8 cellular contexts compared by ENCODE assay signal in genomic region chr19:49534632-49535385, GRCh38. TPM values are rescaled to one million over a fixed set of nuclear protein-coding genes. Genes with fewer than 3 reads are reported as not detected.
DNase-seq lines count a peak whose midpoint lies in the region; ATAC-seq, FAIRE-seq and TF ChIP-seq lines count a peak whose summit lies in the region.

No MANE protein-coding gene starts in this region.

- peak overlapping the region; percentile 84 for H3K4me3 Mint-ChIP-seq in Calu3 (ENCODE audit: low read depth, unreplicated experiment)
- H3K4me3 Mint-ChIP-seq in astrocyte (ENCODE audit: unreplicated experiment): peak overlapping the region; percentile 82
- peak overlapping the region; percentile 81 for H3K4me3 Mint-ChIP-seq in nephron progenitor cell

- no peak for FAIRE-seq in astrocyte (lab: Jason Lieb, UNC)

- H3K27ac Mint-ChIP-seq in Calu3 (ENCODE audit: unreplicated experiment) (peak overlapping the region; percentile 33), astrocyte (ENCODE audit: unreplicated experiment) (peak overlapping the region; percentile 41), nephron progenitor cell (no peak overlapping the region)

- no peaks in the 10 kb centered on the region for H3K36me3 ChIP-seq in KOPT-K1 (ENCODE audit: insufficient read depth, low read length)
- peaks cover 26% of the 10 kb centered on the region for H3K36me3 ChIP-seq in astrocyte (ENCODE audit: insufficient read depth, low read length)

- no peaks in the 10 kb centered on the region for H3K9me3 ChIP-seq in KOPT-K1 (ENCODE audit: insufficient read depth, low read length, poor library complexity, severe bottlenecking)
- H3K9me3 ChIP-seq in astrocyte (ENCODE audit: insufficient read depth, low read depth, low read length): no peaks in the 10 kb centered on the region

- intact Hi-C loops in Calu3 (cut with micrococcal nuclease; ENCODE audit: unreplicated experiment): no loop called here

- peak overlapping the region; percentile 89 for H3K4me2 ChIP-seq in astrocyte (ENCODE audit: low read length)

- H3K27me3 Mint-ChIP-seq in Calu3 (ENCODE audit: unreplicated experiment) (peaks cover 16% of the 10 kb centered on the region), astrocyte (ENCODE audit: low read depth, unreplicated experiment) (no peaks in the 10 kb centered on the region), nephron progenitor cell (ENCODE audit: low read depth, poor library complexity) (peaks cover 14% of the 10 kb centered on the region)

- ATAC-seq in HG03354 (IDR thresholded peaks at IDR 0.05; ENCODE audit: poor library complexity, severe bottlenecking, unreplicated experiment) (no peak), GM18517 (IDR thresholded peaks at IDR 0.05; ENCODE audit: unreplicated experiment) (no peak)

- no peak for TF ChIP-seq CTCF in Calu3 (IDR thresholded peaks at IDR 0.05; ENCODE audit: unreplicated experiment)
- no peak for TF ChIP-seq CTCF in astrocyte (IDR thresholded peaks at IDR 0.05; ENCODE audit: insufficient read depth, low read depth, low read length)
- TF ChIP-seq CTCF in nephron progenitor cell (IDR thresholded peaks at IDR 0.05): no peak

- H2AFZ ChIP-seq in astrocyte (ENCODE audit: low read depth, low read length): no peak overlapping the region

- BruUV-seq in Calu3 (replicated peaks; lab: Mats Ljungman, UMichigan): no TSS peak

- CTCF ChIA-PET in Calu3 (lab: Charles Lee): interaction anchor here (0.5 to 0.7 kb wide), 3 partner anchors 12 to 52 kb away, joined by 3 to 5 read pairs (median 3); no protein-coding TSS in a partner anchor

- DNase-seq in Calu3: no peak
- no peak for DNase-seq in astrocyte (ENCODE audit: low read depth)
- no peak for DNase-seq in nephron progenitor cell
- DNase-seq in activated effector memory CD4-positive, alpha-beta T cell treated with anti-CD3 and anti-CD28 coated beads, Interleukin-2, amount 50 U/mL, for 16 hours: no peak
- no peak for DNase-seq in occipital lobe (lab: John Stamatoyannopoulos, UW)

- H3K36me3 Mint-ChIP-seq in Calu3 (ENCODE audit: insufficient read depth, unreplicated experiment) (peaks cover 23% of the 10 kb centered on the region), astrocyte (ENCODE audit: low read depth, unreplicated experiment) (peaks cover 3% of the 10 kb centered on the region), nephron progenitor cell (ENCODE audit: low read depth) (peaks cover 10% of the 10 kb centered on the region)

- peaks cover 8% of the 10 kb centered on the region for H3K4me1 ChIP-seq in astrocyte (ENCODE audit: insufficient read depth, low read length)

- H3K4me3 ChIP-seq in astrocyte (ENCODE audit: insufficient read depth, low read depth, low read length): no peak overlapping the region

- peaks cover 23% of the 10 kb centered on the region for H3K79me2 ChIP-seq in astrocyte (ENCODE audit: insufficient read depth, low read length)

- H3K9me3 Mint-ChIP-seq in Calu3 (ENCODE audit: low read depth, unreplicated experiment): no peaks in the 10 kb centered on the region
- H3K9me3 Mint-ChIP-seq in astrocyte (ENCODE audit: unreplicated experiment): no peaks in the 10 kb centered on the region
- H3K9me3 Mint-ChIP-seq in nephron progenitor cell: no peaks in the 10 kb centered on the region

- no peaks in the 10 kb centered on the region for H3K27me3 ChIP-seq in astrocyte (ENCODE audit: insufficient read depth, low read length)

- H3K27ac ChIP-seq in KOPT-K1 (ENCODE audit: low read depth, low read length, poor library complexity, severe bottlenecking): peak overlapping the region; percentile 2
- no peak overlapping the region for H3K27ac ChIP-seq in astrocyte (ENCODE audit: low read depth, low read length)

- H3K9ac ChIP-seq in astrocyte (ENCODE audit: low read length): no peak overlapping the region

- H3K4me1 Mint-ChIP-seq in Calu3 (ENCODE audit: low read depth, unreplicated experiment) (peaks cover 21% of the 10 kb centered on the region), astrocyte (ENCODE audit: low read depth, unreplicated experiment) (peaks cover 7% of the 10 kb centered on the region), nephron progenitor cell (peaks cover 28% of the 10 kb centered on the region)

- H4K20me1 ChIP-seq in astrocyte (ENCODE audit: insufficient read depth, low read length): peaks cover 49% of the 10 kb centered on the region

RNA-seq across cellular contexts. Expression of gene RCN3, which starts 7.0 kb away (rescaled TPM):
- total RNA-seq in Calu3 (2022): 5.0 and 7.6 TPM in 2 replicates
- total RNA-seq in astrocyte: 20.2 and 27.5 TPM in 2 replicates
- total RNA-seq in occipital lobe: 2.3 TPM

RNA-seq across cellular contexts. Expression of gene FCGRT, which starts 22.3 kb away (rescaled TPM):
- 80.8 and 95.4 TPM in 2 replicates for total RNA-seq in Calu3 (2022)
- total RNA-seq in astrocyte: 32.2 and 40.6 TPM in 2 replicates
- 12.9 TPM for total RNA-seq in occipital lobe

RNA-seq across cellular contexts. Expression of gene RPS11, which starts 38.6 kb away (rescaled TPM):
- total RNA-seq in Calu3 (2022): 1,643 and 1,795 TPM in 2 replicates
- total RNA-seq in astrocyte: 1,263 and 1,399 TPM in 2 replicates
- total RNA-seq in occipital lobe: 3,859 TPM

RNA-seq across cellular contexts. Expression of gene NOSIP, which starts 45.5 kb away (rescaled TPM):
- 76.9 and 81.2 TPM in 2 replicates for total RNA-seq in Calu3 (2022)
- 74.6 and 83.8 TPM in 2 replicates for total RNA-seq in astrocyte
- total RNA-seq in occipital lobe: 22.8 TPM

RNA-seq across cellular contexts. Expression of gene PRRG2, which starts 46.3 kb away (rescaled TPM):
- 19.0 and 22.1 TPM in 2 replicates for total RNA-seq in Calu3 (2022)
- total RNA-seq in astrocyte: 0.89 and 1.3 TPM in 2 replicates
- 0.31 TPM for total RNA-seq in occipital lobe
